In genomic region chr7:73612598-73613269, GRCh38 we compare ENCODE assay signal across 9 cellular contexts. TPM values are rescaled to one million over a fixed set of nuclear protein-coding genes. Genes with fewer than 3 reads are reported as not detected.
DNase-seq lines count a peak whose midpoint lies in the region; ATAC-seq, FAIRE-seq and TF ChIP-seq lines count a peak whose summit lies in the region.
"Had no signal": no experiment of that assay in that cellular context is flagged by ENCODE, and none has a peak within 500 bp of the region (broad histone marks: within the 10 kb centered on the region; RNA-seq: fewer than 3 reads in every experiment).

No MANE protein-coding gene starts in this region.

- no peaks in the 10 kb centered on the region for H3K23me2 ChIP-seq in H1 (ENCODE audit: low read depth, low read length)

- no peak overlapping the region for H4K8ac ChIP-seq in H1 (ENCODE audit: extremely low read depth, insufficient read depth, low read length)

- H3K27ac ChIP-seq in H1 (ENCODE audit: low read depth, low read length) (no peak overlapping the region), OCI-LY7 (ENCODE audit: low read depth, low read length, poor library complexity, severe bottlenecking) (no peak overlapping the region)

- peak overlapping the region; percentile 33 for H3K4me3 Mint-ChIP-seq in progenitor cell of endocrine pancreas (ENCODE audit: low read depth)
- H3K4me3 Mint-ChIP-seq: activated T-cell treated with anti-CD3 and anti-CD28 coated beads, Interleukin-2, amount 50 U/mL, for 4 hours had no signal

- no peak overlapping the region for H2BK15ac ChIP-seq in H1 (ENCODE audit: low read length)

- no peaks in the 10 kb centered on the region for H3K36me3 Mint-ChIP-seq in progenitor cell of endocrine pancreas (ENCODE audit: insufficient read depth)

- H4K91ac ChIP-seq in H1 (replicated peaks; ENCODE audit: insufficient read length, low read length), result no peak overlapping the region

- no peak overlapping the region; a peak in 1 of 4 replicates for H3K4me2 ChIP-seq in H1 (ENCODE audit: insufficient read depth in 1 of 2, low read depth in 2 of 2, low read length in 2 of 2)
- H3K4me2 ChIP-seq in OCI-LY7 (ENCODE audit: low read length), result no peak overlapping the region

- H3K4me3 ChIP-seq in H1 (ENCODE audit: extremely low read depth in 1 of 4, insufficient read depth in 2 of 4, low read depth in 3 of 4, low read length in 4 of 4), result no peak overlapping the region
- H3K4me3 ChIP-seq in OCI-LY7 (ENCODE audit: low read depth, low read length, poor library complexity, severe bottlenecking), result no peak overlapping the region

- no peak overlapping the region for H4K5ac ChIP-seq in H1 (ENCODE audit: insufficient read length, low read depth, low read length)

- no peak overlapping the region for H2AK5ac ChIP-seq in H1 (ENCODE audit: low read depth, low read length)

- H3K4ac ChIP-seq in H1 (replicated peaks; ENCODE audit: insufficient read length, low read depth, low read length), result no peak overlapping the region

- peak; percentile 49 to 60 for TF ChIP-seq RAD21 in H1 (IDR thresholded peaks at IDR 0.05 in 1 of 2, conservative IDR thresholded peaks at IDR 0.05 in 1 of 2; ENCODE audit: low read depth in 2 of 2, low read length in 2 of 2)

- H3K9me3 Mint-ChIP-seq in progenitor cell of endocrine pancreas (ENCODE audit: low read depth), result no peaks in the 10 kb centered on the region
- H3K9me3 Mint-ChIP-seq: activated T-cell treated with anti-CD3 and anti-CD28 coated beads, Interleukin-2, amount 50 U/mL, for 4 hours had no signal

- no peak overlapping the region for H2BK5ac ChIP-seq in H1 (ENCODE audit: low read depth, low read length)

- intact Hi-C loops in OCI-LY7 (cut with micrococcal nuclease; ENCODE audit: unreplicated experiment), result no loop called here

- no peaks in the 10 kb centered on the region; a peak in 1 of 7 replicates for H3K27me3 ChIP-seq in H1 (replicated peaks in 1 of 4; ENCODE audit: control insufficient read depth in 3 of 4, extremely low read depth in 1 of 4, insufficient read depth in 3 of 4, low read length in 3 of 4)

- H3K56ac ChIP-seq in H1 (replicated peaks; ENCODE audit: insufficient read length, low read depth, low read length), result no peak overlapping the region

- no peak overlapping the region for H3K14ac ChIP-seq in H1 (ENCODE audit: insufficient read length)

- H3K23ac ChIP-seq in H1 (ENCODE audit: insufficient read length), result no peak overlapping the region

- H3K9me3 ChIP-seq in H1 (ENCODE audit: insufficient read depth in 2 of 2, low read depth in 1 of 2, low read length in 1 of 2) (no peaks in the 10 kb centered on the region), OCI-LY7 (ENCODE audit: low read length) (no peaks in the 10 kb centered on the region)

- BruUV-seq in OCI-LY7 (replicated peaks; lab: Mats Ljungman, UMichigan), result no TSS peak

- TF ChIP-seq EP300 in H1 (IDR thresholded peaks at IDR 0.05; ENCODE audit: borderline replicate concordance in 1 of 2, low read depth in 2 of 2, low read length in 2 of 2), result no peak

- no peak overlapping the region for H3K18ac ChIP-seq in H1 (ENCODE audit: extremely low read depth, low read length)

- no peak overlapping the region for H3K27ac Mint-ChIP-seq in progenitor cell of endocrine pancreas

- H3K9ac ChIP-seq in H1 (replicated peaks in 1 of 4; ENCODE audit: extremely low read depth in 1 of 4, low read depth in 3 of 4, low read length in 3 of 4), result no peak overlapping the region

- H2BK12ac ChIP-seq in H1 (ENCODE audit: low read depth, low read length), result no peak overlapping the region

- no peaks in the 10 kb centered on the region for H3K36me3 ChIP-seq in H1 (ENCODE audit: control insufficient read depth in 2 of 4, insufficient read depth in 4 of 4, low read length in 3 of 4)
- H3K36me3 ChIP-seq in OCI-LY7 (ENCODE audit: insufficient read depth, low read length), result no peaks in the 10 kb centered on the region

- no peak for FAIRE-seq in H1 (lab: Jason Lieb, UNC)
- FAIRE-seq in GM12891 (lab: Jason Lieb, UNC), result no peak

- H2AFZ ChIP-seq in H1 (ENCODE audit: low read length) (no peak overlapping the region), OCI-LY7 (ENCODE audit: low read length) (no peak overlapping the region)

- TF ChIP-seq POLR2A in H1 (IDR thresholded peaks at IDR 0.05; ENCODE audit: control extremely low read depth in 1 of 2, low read depth in 2 of 2, low read length in 2 of 2) (no peak), GM12891 (IDR thresholded peaks at IDR 0.05; ENCODE audit: low read depth, low read length) (no peak)

- CTCF ChIA-PET in H1 (lab: Charles Lee; ENCODE audit: partially characterized antibody) (interaction anchor here (0.9 to 17.4 kb wide), 12 partner anchors 7 to 113 kb away, joined by 3 to 136 read pairs (median 6); partner anchors contain the start of genes MLXIPL and VPS37D), OCI-LY7 (lab: Charles Lee; ENCODE audit: unreplicated experiment) (no interaction called here)

- H3K4me1 ChIP-seq in H1 (replicated peaks in 1 of 4; ENCODE audit: control insufficient read depth in 3 of 4, insufficient read depth in 4 of 4, low read length in 3 of 4), result peaks cover 0 to 3% (median 0%) of the 10 kb centered on the region in 4 experiments; a peak in 1 of 7 replicates
- H3K4me1 ChIP-seq in OCI-LY7 (ENCODE audit: insufficient read depth, low read length, poor library complexity, severe bottlenecking), result no peaks in the 10 kb centered on the region

- WGBS in H1 (ENCODE audit: extremely low coverage in 1 of 2, insufficient coverage in 1 of 2, insufficient read length in 1 of 2, insufficient replicate concordance in 2 of 2, low coverage in 1 of 2, low lambda C conversion rate in 2 of 2, missing lambda C conversion rate in 1 of 2), 2 experiments, result 70% methylated on average over 11 of the region's 11 CpGs; no CpG with 5 or more reads in 1 of the 2 experiments

- H2BK20ac ChIP-seq in H1 (ENCODE audit: low read length), result no peak overlapping the region

- ATAC-seq in GM18870 (IDR thresholded peaks at IDR 0.05; ENCODE audit: unreplicated experiment), result no peak

- no peak overlapping the region for H2BK120ac ChIP-seq in H1 (replicated peaks; ENCODE audit: low read depth, low read length)

- peaks cover 3% of the 10 kb centered on the region for H3K27me3 Mint-ChIP-seq in progenitor cell of endocrine pancreas

- peak; percentile 8; the same call in 1 of the 3 replicates for TF ChIP-seq CTCF in GM12872 (IDR thresholded peaks at IDR 0.05; ENCODE audit: insufficient read depth, low read depth, low read length)
- TF ChIP-seq CTCF in H1 (IDR thresholded peaks at IDR 0.05; ENCODE audit: control extremely low read depth in 1 of 3, insufficient read depth in 1 of 3, low read depth in 1 of 3, low read length in 3 of 3), result peak in 2 of 3 experiments; percentile 17 to 41; a peak in 2 of 4 replicates
- peak; percentile 27 for TF ChIP-seq CTCF in progenitor cell of endocrine pancreas (IDR thresholded peaks at IDR 0.05; ENCODE audit: unreplicated experiment)
- no peak for TF ChIP-seq CTCF in OCI-LY7 (conservative IDR thresholded peaks at IDR 0.05; ENCODE audit: low read length)

- no peaks in the 10 kb centered on the region for H3K79me2 ChIP-seq in H1 (ENCODE audit: control insufficient read depth in 1 of 2, insufficient read depth in 2 of 2, low read length in 2 of 2)
- H3K79me2 ChIP-seq in OCI-LY7 (ENCODE audit: insufficient read depth, low read depth, low read length), result no peaks in the 10 kb centered on the region

- no peaks in the 10 kb centered on the region for H3K79me1 ChIP-seq in H1 (ENCODE audit: low read depth, low read length)

- peak; percentile 62 for DNase-seq in NCI-H226
- no peak for DNase-seq in H1 (ENCODE audit: low read depth in 1 of 2, low spot score in 2 of 2)
- DNase-seq in progenitor cell of endocrine pancreas (ENCODE audit: low spot score, unreplicated experiment), result no peak
- no peak for DNase-seq in GM12891 (ENCODE audit: insufficient read length, low spot score)
- DNase-seq in OCI-LY7 (ENCODE audit: low spot score), result no peak
- DNase-seq: activated T-cell treated with anti-CD3 and anti-CD28 coated beads, Interleukin-2, amount 50 U/mL, for 4 hours; NCI-H2081 treated with DMSO at 0.1 percent for 48 hours had no signal

- peaks cover 2% of the 10 kb centered on the region for H3K4me1 Mint-ChIP-seq in progenitor cell of endocrine pancreas (ENCODE audit: low read depth)

- peaks cover 0 to 6% of the 10 kb centered on the region in 2 experiments for H4K20me1 ChIP-seq in H1 (replicated peaks in 1 of 2; ENCODE audit: control insufficient read depth in 1 of 2, insufficient read depth in 2 of 2, low read length in 2 of 2)
- H4K20me1 ChIP-seq in OCI-LY7 (ENCODE audit: insufficient read depth, low read length), result no peaks in the 10 kb centered on the region

- H3K9me2 ChIP-seq in OCI-LY7 (ENCODE audit: insufficient read depth, low read length), result no peaks in the 10 kb centered on the region

- POLR2A ChIA-PET in H1 (lab: Charles Lee; ENCODE audit: partially characterized antibody), result interaction anchor here (0.9 to 1.0 kb wide), 2 partner anchors 8 to 11 kb away, joined by 3 to 4 read pairs; no protein-coding TSS in a partner anchor
- POLR2A ChIA-PET in OCI-LY7 (lab: Charles Lee), result interaction anchor here (0.6 kb wide), 1 partner anchor 12 kb away, joined by 4 read pairs; no protein-coding TSS in a partner anchor

RNA-seq across cellular contexts. Expression of gene MLXIPL, which starts 11.6 kb away (rescaled TPM):
- 8.6 and 9.4 TPM in 2 replicates for total RNA-seq in H1 (2021; fragmentation: NEBNext Ultra II Directional; extraction: Animal tissue kit (Norgen Biotek cat#: 25700))
- polyA plus RNA-seq in H1 (2011; rRNA removed), result 10.6 and 17.0 TPM in 2 replicates
- polyA plus RNA-seq in H1 (2011; cell fraction: cytosol; rRNA removed), result 11.1 TPM
- 123 TPM for polyA plus RNA-seq in H1 (2011; cell fraction: nucleus; rRNA removed)
- 12.1 to 25.0 TPM (median 22.0 TPM) in 4 replicates for polyA plus RNA-seq in H1 (2012, experiment 1 of 2)
- 10.1 TPM for polyA plus RNA-seq in H1 (2012, experiment 2 of 2)
- 13.6 TPM for polyA plus RNA-seq in H1 (2013, experiment 1 of 2)
- 11.2 TPM for polyA plus RNA-seq in H1 (2013, experiment 2 of 2)
- polyA minus RNA-seq in H1 (2011; rRNA and poly(A)+ RNA removed), result 2.0 and 2.7 TPM in 2 replicates
- 3.7 TPM for polyA minus RNA-seq in H1 (2011; cell fraction: cytosol; rRNA and poly(A)+ RNA removed)
- 17.7 TPM for polyA minus RNA-seq in H1 (2011; cell fraction: nucleus; rRNA and poly(A)+ RNA removed)
- total RNA-seq in progenitor cell of endocrine pancreas (47.3 and 48.6 TPM in 2 replicates), OCI-LY7 (2022) (not detected in 2 replicates)
- polyA plus RNA-seq in GM12891 (2012; ENCODE audit: low read depth, missing spikeins), result not detected
- total RNA-seq in OCI-LY7 (2014; rRNA removed; shearing (Covaris generic)), result not detected in 2 replicates

RNA-seq across cellular contexts. Expression of gene TBL2, which starts 34.4 kb away (rescaled TPM):
- total RNA-seq in H1 (2021; fragmentation: NEBNext Ultra II Directional; extraction: Animal tissue kit (Norgen Biotek cat#: 25700)), result 22.5 and 25.8 TPM in 2 replicates
- 29.7 and 36.7 TPM in 2 replicates for polyA plus RNA-seq in H1 (2011; rRNA removed)
- 27.6 TPM for polyA plus RNA-seq in H1 (2011; cell fraction: cytosol; rRNA removed)
- 40.4 TPM for polyA plus RNA-seq in H1 (2011; cell fraction: nucleus; rRNA removed)
- polyA plus RNA-seq in H1 (2012, experiment 1 of 2), result 15.7 to 25.2 TPM (median 24.4 TPM) in 4 replicates
- 15.7 TPM for polyA plus RNA-seq in H1 (2012, experiment 2 of 2)
- polyA plus RNA-seq in H1 (2013, experiment 1 of 2), result 18.6 TPM
- 21.0 TPM for polyA plus RNA-seq in H1 (2013, experiment 2 of 2)
- 39.7 and 70.8 TPM in 2 replicates for polyA minus RNA-seq in H1 (2011; rRNA and poly(A)+ RNA removed)
- polyA minus RNA-seq in H1 (2011; cell fraction: cytosol; rRNA and poly(A)+ RNA removed), result 38.4 TPM
- polyA minus RNA-seq in H1 (2011; cell fraction: nucleus; rRNA and poly(A)+ RNA removed), result 23.6 TPM
- total RNA-seq in progenitor cell of endocrine pancreas (42.1 and 44.9 TPM in 2 replicates), OCI-LY7 (2022) (42.8 and 47.9 TPM in 2 replicates)
- polyA plus RNA-seq in GM12891 (2012; ENCODE audit: low read depth, missing spikeins), result 15.2 TPM
- total RNA-seq in OCI-LY7 (2014; rRNA removed; shearing (Covaris generic)), result 36.9 and 39.8 TPM in 2 replicates

RNA-seq across cellular contexts. Expression of gene VPS37D, which starts 54.9 kb away (rescaled TPM):
- total RNA-seq in H1 (2021; fragmentation: NEBNext Ultra II Directional; extraction: Animal tissue kit (Norgen Biotek cat#: 25700)), result 3.4 and 3.8 TPM in 2 replicates
- 5.0 and 6.9 TPM in 2 replicates for polyA plus RNA-seq in H1 (2011; rRNA removed)
- 5.6 TPM for polyA plus RNA-seq in H1 (2011; cell fraction: cytosol; rRNA removed)
- polyA plus RNA-seq in H1 (2011; cell fraction: nucleus; rRNA removed), result 5.4 TPM
- 1.8 to 3.9 TPM (median 3.5 TPM) in 4 replicates for polyA plus RNA-seq in H1 (2012, experiment 1 of 2)
- 3.4 TPM for polyA plus RNA-seq in H1 (2012, experiment 2 of 2)
- polyA plus RNA-seq in H1 (2013, experiment 1 of 2), result 2.4 TPM
- 2.7 TPM for polyA plus RNA-seq in H1 (2013, experiment 2 of 2)
- polyA minus RNA-seq in H1 (2011; rRNA and poly(A)+ RNA removed), result 0.73 and 1.0 TPM in 2 replicates
- polyA minus RNA-seq in H1 (2011; cell fraction: cytosol; rRNA and poly(A)+ RNA removed), result 2.7 TPM
- 3.2 TPM for polyA minus RNA-seq in H1 (2011; cell fraction: nucleus; rRNA and poly(A)+ RNA removed)
- total RNA-seq in progenitor cell of endocrine pancreas, result 15.0 and 15.6 TPM in 2 replicates
- 0.26 TPM for polyA plus RNA-seq in GM12891 (2012; ENCODE audit: low read depth, missing spikeins)
- total RNA-seq in OCI-LY7 (2014; rRNA removed; shearing (Covaris generic)), result 2.4 and 5.3 TPM in 2 replicates
- total RNA-seq in OCI-LY7 (2022), result 5.2 and 5.3 TPM in 2 replicates

RNA-seq across cellular contexts. Expression of gene BCL7B, which starts 55.2 kb away (rescaled TPM):
- 24.9 and 32.3 TPM in 2 replicates for total RNA-seq in H1 (2021; fragmentation: NEBNext Ultra II Directional; extraction: Animal tissue kit (Norgen Biotek cat#: 25700))
- 42.1 and 44.6 TPM in 2 replicates for polyA plus RNA-seq in H1 (2011; rRNA removed)
- polyA plus RNA-seq in H1 (2011; cell fraction: cytosol; rRNA removed), result 34.9 TPM
- 30.7 TPM for polyA plus RNA-seq in H1 (2011; cell fraction: nucleus; rRNA removed)
- 27.5 to 31.0 TPM (median 28.8 TPM) in 4 replicates for polyA plus RNA-seq in H1 (2012, experiment 1 of 2)
- 29.3 TPM for polyA plus RNA-seq in H1 (2012, experiment 2 of 2)
- 32.4 TPM for polyA plus RNA-seq in H1 (2013, experiment 1 of 2)
- polyA plus RNA-seq in H1 (2013, experiment 2 of 2), result 32.1 TPM
- polyA minus RNA-seq in H1 (2011; rRNA and poly(A)+ RNA removed), result 17.2 and 26.8 TPM in 2 replicates
- polyA minus RNA-seq in H1 (2011; cell fraction: cytosol; rRNA and poly(A)+ RNA removed), result 25.9 TPM
- polyA minus RNA-seq in H1 (2011; cell fraction: nucleus; rRNA and poly(A)+ RNA removed), result 15.4 TPM
- total RNA-seq in progenitor cell of endocrine pancreas, result 37.8 and 46.1 TPM in 2 replicates
- 40.6 TPM for polyA plus RNA-seq in GM12891 (2012; ENCODE audit: low read depth, missing spikeins)
- 27.7 and 31.7 TPM in 2 replicates for total RNA-seq in OCI-LY7 (2014; rRNA removed; shearing (Covaris generic))
- total RNA-seq in OCI-LY7 (2022), result 47.1 and 51.7 TPM in 2 replicates
